ENCODE assay signal across 8 cellular contexts in the genomic region with DNA sequence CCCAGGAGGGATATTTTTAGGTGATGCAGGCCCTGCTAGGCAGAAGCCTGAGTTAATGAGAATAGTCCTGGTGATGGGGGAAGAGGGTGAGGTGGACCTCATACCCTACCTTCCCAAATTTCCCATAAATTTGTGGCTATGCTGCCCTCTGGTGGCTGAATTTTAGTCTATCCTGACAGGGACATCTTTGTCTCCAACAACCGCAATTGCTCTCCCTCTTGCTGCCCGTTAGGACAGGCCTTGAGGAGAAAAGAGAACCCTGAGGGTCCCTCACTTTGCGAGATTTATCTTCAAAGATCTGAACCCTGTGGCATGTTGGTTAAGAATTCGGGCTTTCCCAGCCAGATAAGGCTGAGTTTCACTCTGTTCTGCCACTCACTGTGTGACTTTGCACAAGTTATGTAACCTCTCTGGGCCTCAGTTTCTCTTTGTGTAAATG. TPM values are rescaled to one million over a fixed set of nuclear protein-coding genes. Genes with fewer than 3 reads are reported as not detected.
DNase-seq lines count a peak whose midpoint lies in the region; ATAC-seq, FAIRE-seq and TF ChIP-seq lines count a peak whose summit lies in the region.

No MANE protein-coding gene starts in this region.

- H3K27me3 Mint-ChIP-seq in brain: peaks cover 5% of the 10 kb centered on the region

- no peak for FAIRE-seq in HTR-8/SVneo (lab: Jason Lieb, UNC)

- H3K4me3 ChIP-seq in kidney epithelial cell (ENCODE audit: low read depth, low read length): no peak overlapping the region

- peak; percentile 85 for DNase-seq in DMS53 (lab: John Stamatoyannopoulos, UW)
- peak; percentile 47 for DNase-seq in HTR-8/SVneo (ENCODE audit: insufficient read length, low spot score)
- peak; percentile 91 for DNase-seq in OCI-M1 (lab: John Stamatoyannopoulos, UW)
- DNase-seq in kidney epithelial cell (ENCODE audit: low read depth): no peak
- DNase-seq in stromal cell of bone marrow (ENCODE audit: low read depth): peak; percentile 43

- H3K36me3 ChIP-seq in kidney epithelial cell (ENCODE audit: control insufficient read depth, insufficient read depth, low read length): peaks cover 2% of the 10 kb centered on the region

- peaks cover 56% of the 10 kb centered on the region for H3K4me1 Mint-ChIP-seq in brain

- peak overlapping the region in 3 of 5 experiments; percentile 9 to 46 (median 33) for H3K4me3 Mint-ChIP-seq in brain

- TF ChIP-seq CTCF in brain (conservative IDR thresholded peaks at IDR 0.05): peak; percentile 72 to 84
- TF ChIP-seq CTCF in kidney epithelial cell (IDR thresholded peaks at IDR 0.05; ENCODE audit: insufficient read depth, low read length, poor library complexity, severe bottlenecking): peak; percentile 60

- no peaks in the 10 kb centered on the region for H3K27me3 ChIP-seq in kidney epithelial cell (ENCODE audit: control insufficient read depth, insufficient read depth, low read length)

- H3K27ac Mint-ChIP-seq in brain: peak overlapping the region in 3 of 5 experiments; percentile 52 to 89 (median 67)

- peaks cover 8% of the 10 kb centered on the region for H3K36me3 Mint-ChIP-seq in brain

- H3K9me3 Mint-ChIP-seq in brain: no peaks in the 10 kb centered on the region

- ATAC-seq in HG03439 (IDR thresholded peaks at IDR 0.05; ENCODE audit: unreplicated experiment): no peak
- no peak for ATAC-seq in GM19452 (IDR thresholded peaks at IDR 0.05; ENCODE audit: unreplicated experiment)

RNA-seq across cellular contexts. Expression of gene ZNF385A, which starts 9.8 kb away (rescaled TPM):
- 109 TPM for polyA plus RNA-seq in brain (ENCODE audit: insufficient read depth, low read depth, low replicate concordance)
- 5.6 and 11.6 TPM in 2 replicates for total RNA-seq in kidney epithelial cell

RNA-seq across cellular contexts. Expression of gene ITGA5, which starts 24.8 kb away (rescaled TPM):
- polyA plus RNA-seq in brain (ENCODE audit: insufficient read depth, low read depth, low replicate concordance): 12.0 TPM
- total RNA-seq in kidney epithelial cell: 109 and 120 TPM in 2 replicates

RNA-seq across cellular contexts. Expression of gene GPR84, which starts 30.0 kb away (rescaled TPM):
- not detected for polyA plus RNA-seq in brain (ENCODE audit: insufficient read depth, low read depth, low replicate concordance)
- not detected in 2 replicates for total RNA-seq in kidney epithelial cell
